Comparison of ENCODE assay signal across 3 cellular contexts in genomic region chr5:151873701-151874100, GRCh38.
A peak's percentile ranks its signal among the peaks of the same experiment; 100 is the strongest.
TF ChIP-seq lines count a peak whose summit lies in the region.

No MANE protein-coding gene starts in this region.

TF ChIP-seq in IMR-90, 13 proteins besides CTCF, POLR2A, EP300 and RAD21:
- TF ChIP-seq SMC3 (IDR thresholded peaks at IDR 0.05; ENCODE audit: low read depth, low read length) (no peak), CEBPB (IDR thresholded peaks at IDR 0.05; ENCODE audit: low read depth, low read length) (peak; percentile 81)
TF ChIP-seq in IMR-90: peak in this region for 1.

TF ChIP-seq in Ishikawa, 13 proteins besides CTCF, POLR2A, EP300 and RAD21:
- peak; percentile 36; the same call in 1 of the 2 replicates for TF ChIP-seq CEBPB (IDR thresholded peaks at IDR 0.05)
- TF ChIP-seq CREB1 (IDR thresholded peaks at IDR 0.05; ENCODE audit: low read depth): no peak
- TF ChIP-seq, protein P1, sequence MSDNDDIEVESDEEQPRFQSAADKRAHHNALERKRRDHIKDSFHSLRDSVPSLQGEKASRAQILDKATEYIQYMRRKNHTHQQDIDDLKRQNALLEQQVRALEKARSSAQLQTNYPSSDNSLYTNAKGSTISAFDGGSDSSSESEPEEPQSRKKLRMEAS (IDR thresholded peaks at IDR 0.05): no peak

TF ChIP-seq in H1, 55 proteins besides CTCF, POLR2A, EP300 and RAD21:
- TF ChIP-seq CEBPB (IDR thresholded peaks at IDR 0.05; ENCODE audit: low read depth, low read length) (peak; percentile 82; the same call in 1 of the 2 replicates), CTBP2 (IDR thresholded peaks at IDR 0.05; ENCODE audit: borderline replicate concordance, insufficient read depth, insufficient read length, low read length) (no peak)
